ENCODE assay signal across 3 cellular contexts in genomic region chr7:137265480-137265879, GRCh38.
DNase-seq lines count a peak whose midpoint lies in the region; TF ChIP-seq lines count a peak whose summit lies in the region.
"Not testable (repeated sequence)": the region's sequence is repeated elsewhere in the genome, so short reads cannot be mapped to it uniquely, and the experiment has no call there.

No MANE protein-coding gene starts in this region.

- H3K9me3 Mint-ChIP-seq in Caco-2 (ENCODE audit: unreplicated experiment): peaks cover 20% of the 10 kb centered on the region
- peaks cover 19% of the 10 kb centered on the region for H3K9me3 Mint-ChIP-seq in neural progenitor cell

- not testable (repeated sequence) for H3F3A ChIP-seq in neural progenitor cell (ENCODE audit: low read depth)

- not testable (repeated sequence) for H4K12ac ChIP-seq in trophoblast cell (ENCODE audit: low read depth, low read length)

- DNase-seq in Caco-2, trophoblast cell: not testable (repeated sequence)
- DNase-seq in neural progenitor cell (ENCODE audit: low spot score): peak; percentile 3

- BruUV-seq in Caco-2 (replicated peaks; lab: Mats Ljungman, UMichigan): not testable (repeated sequence)

- H4K91ac ChIP-seq in trophoblast cell (ENCODE audit: low read depth, low read length): not testable (repeated sequence)

- H3K9ac ChIP-seq in neural progenitor cell; trophoblast cell (ENCODE audit: low read length): not testable (repeated sequence)

- peak overlapping the region; percentile 11 for H3K14ac ChIP-seq in trophoblast cell (ENCODE audit: low read length)

- not testable (repeated sequence) for H3K27ac ChIP-seq in neural progenitor cell
- H3K27ac ChIP-seq in trophoblast cell (ENCODE audit: low read depth, low read length): peak overlapping the region; percentile 33

- intact Hi-C loops in Caco-2 (cut with micrococcal nuclease; ENCODE audit: unreplicated experiment): not testable (repeated sequence)

- not testable (repeated sequence) for H3K27me3 ChIP-seq in Caco-2 (replicated peaks; ENCODE audit: control insufficient read depth, insufficient read depth, low read length); neural progenitor cell; trophoblast cell (ENCODE audit: insufficient read depth, low read length)

- peaks cover 26% of the 10 kb centered on the region for H3K79me1 ChIP-seq in trophoblast cell (ENCODE audit: low read length)

- H3K18ac ChIP-seq in trophoblast cell (ENCODE audit: low read length): not testable (repeated sequence)

- H3K36me3 ChIP-seq in Caco-2 (ENCODE audit: control insufficient read depth, insufficient read depth, low read length); neural progenitor cell; trophoblast cell (ENCODE audit: control insufficient read depth in 1 of 2, insufficient read depth in 2 of 2, low read length in 2 of 2): not testable (repeated sequence)

- not testable (repeated sequence) for H3K27ac Mint-ChIP-seq in Caco-2 (ENCODE audit: unreplicated experiment); neural progenitor cell

- H3K23ac ChIP-seq in trophoblast cell (ENCODE audit: low read length): not testable (repeated sequence)

- H3K4ac ChIP-seq in trophoblast cell (ENCODE audit: low read depth, low read length): peak overlapping the region; percentile 66

- TF ChIP-seq CTCF in Caco-2 (IDR thresholded peaks at IDR 0.05; ENCODE audit: insufficient read depth in 1 of 2, low read depth in 1 of 2, low read length in 1 of 2, severe bottlenecking in 1 of 2, unreplicated experiment in 1 of 2); neural progenitor cell (IDR thresholded peaks at IDR 0.05): not testable (repeated sequence)

- WGBS in trophoblast cell (ENCODE audit: extremely low coverage, insufficient coverage, insufficient read length): no CpG with 5 or more reads among the region's 7 CpGs

- H2BK12ac ChIP-seq in trophoblast cell (ENCODE audit: low read length): not testable (repeated sequence)

- H4K20me1 ChIP-seq in neural progenitor cell (ENCODE audit: low read depth): not testable (repeated sequence)

- not testable (repeated sequence) for H3K4me1 ChIP-seq in Caco-2, neural progenitor cell
- H3K4me1 ChIP-seq in trophoblast cell (ENCODE audit: control insufficient read depth in 1 of 2, insufficient read depth in 2 of 2, low read length in 2 of 2): peaks cover 7 to 10% of the 10 kb centered on the region in 2 experiments

- not testable (repeated sequence) for H2AK5ac ChIP-seq in trophoblast cell (ENCODE audit: low read length)

- H3K9me3 ChIP-seq in Caco-2; neural progenitor cell (ENCODE audit: low read depth); trophoblast cell (ENCODE audit: insufficient read depth, low read depth, low read length): not testable (repeated sequence)

- not testable (repeated sequence) for H3K27me3 Mint-ChIP-seq in Caco-2 (ENCODE audit: insufficient read depth, unreplicated experiment); neural progenitor cell (ENCODE audit: insufficient read depth, low read depth)

- H3K79me2 ChIP-seq in neural progenitor cell (ENCODE audit: low read depth): not testable (repeated sequence)
- H3K79me2 ChIP-seq in trophoblast cell (ENCODE audit: control insufficient read depth, insufficient read depth, low read length, poor library complexity): peaks cover 22% of the 10 kb centered on the region

- H3K4me3 Mint-ChIP-seq in Caco-2 (ENCODE audit: unreplicated experiment): peak overlapping the region; percentile 52
- not testable (repeated sequence) for H3K4me3 Mint-ChIP-seq in neural progenitor cell

- H2BK120ac ChIP-seq in trophoblast cell (ENCODE audit: insufficient read depth, low read length, poor library complexity): not testable (repeated sequence)

- H4K8ac ChIP-seq in trophoblast cell (ENCODE audit: low read depth, low read length): not testable (repeated sequence)

- CTCF ChIA-PET in Caco-2 (lab: Charles Lee): not testable (repeated sequence)

- not testable (repeated sequence) for H2BK5ac ChIP-seq in trophoblast cell (ENCODE audit: low read depth, low read length, poor library complexity)

- H2AFZ ChIP-seq in neural progenitor cell (replicated peaks); trophoblast cell (ENCODE audit: insufficient read depth, low read length, poor library complexity): not testable (repeated sequence)

- H3K4me2 ChIP-seq in neural progenitor cell: not testable (repeated sequence)
- peak overlapping the region; percentile 42 for H3K4me2 ChIP-seq in trophoblast cell (ENCODE audit: low read length)

- H3K36me3 Mint-ChIP-seq in Caco-2 (ENCODE audit: insufficient read depth, unreplicated experiment): not testable (repeated sequence)
- peaks cover 59% of the 10 kb centered on the region for H3K36me3 Mint-ChIP-seq in neural progenitor cell

- H3K4me3 ChIP-seq in Caco-2 (ENCODE audit: low read depth, low read length); neural progenitor cell; trophoblast cell (ENCODE audit: low read depth, low read length): not testable (repeated sequence)

- H3K4me1 Mint-ChIP-seq in Caco-2 (ENCODE audit: low read depth, unreplicated experiment); neural progenitor cell: not testable (repeated sequence)

- POLR2A ChIA-PET in Caco-2 (lab: Charles Lee): not testable (repeated sequence)
